ENCODE assay signal across 12 cellular contexts in genomic region chr10:36172574-36172973, GRCh38.
A peak's percentile ranks its signal among the peaks of the same experiment; 100 is the strongest.
DNase-seq lines count a peak whose midpoint lies in the region; ATAC-seq and TF ChIP-seq lines count a peak whose summit lies in the region.
"Had no signal": no experiment of that assay in that cellular context is flagged by ENCODE, and none has a peak within 500 bp of the region (broad histone marks: within the 10 kb centered on the region; RNA-seq: fewer than 3 reads in every experiment).

No MANE protein-coding gene starts in this region.

- DNase-seq in A172 (ENCODE audit: low spot score) (peak; percentile 74), HFFc6 (no peak), astrocyte of the spinal cord (ENCODE audit: low read depth, low spot score) (peak; percentile 87), lung microvascular endothelial cell (ENCODE audit: low read depth in 2 of 2) (peak; percentile 65 to 96), GM13977 (ENCODE audit: low spot score) (no peak), NCI-H2107 treated with DMSO at 0.1 percent for 48 hours (lab: John Stamatoyannopoulos, UW; ENCODE audit: unreplicated experiment) (no peak)
- DNase-seq in activated CD8-positive, alpha-beta T cell treated with anti-CD3 and anti-CD28 coated beads, Interleukin-2, amount 10 ng/mL, durations not matched to agents 7 days and 5 days = no peak
- DNase-seq: ovary, PC-9, substantia nigra, T-helper 9 cell had no signal

- ATAC-seq in GM18858 (IDR thresholded peaks at IDR 0.05; ENCODE audit: unreplicated experiment) = no peak
- ATAC-seq in activated CD8-positive, alpha-beta T cell treated with anti-CD3 and anti-CD28 coated beads, Interleukin-2, amount 10 ng/mL, durations not matched to agents 7 days and 5 days = no peak

- peak overlapping the region; percentile 54 for H3K4me3 Mint-ChIP-seq in HFFc6
- H3K4me3 Mint-ChIP-seq in activated CD8-positive, alpha-beta T cell treated with anti-CD3 and anti-CD28 coated beads, Interleukin-2, amount 10 ng/mL, durations not matched to agents 7 days and 5 days = no peak overlapping the region

- TF ChIP-seq CTCF in HFFc6 (IDR thresholded peaks at IDR 0.05) (no peak), astrocyte of the spinal cord (IDR thresholded peaks at IDR 0.05; ENCODE audit: low read depth, low read length) (no peak), GM13977 (IDR thresholded peaks at IDR 0.05; ENCODE audit: extremely low read depth, insufficient read depth, missing control alignments) (no peak)

- POLR2A ChIA-PET in activated CD8-positive, alpha-beta T cell treated with anti-CD3 and anti-CD28 coated beads, Interleukin-2, amount 10 ng/mL, durations not matched to agents 7 days and 5 days (lab: Charles Lee) = no interaction called here

- in situ Hi-C loops in astrocyte of the spinal cord (cut with HindIII; ENCODE audit: low sequenced_read_pairs) = no loop called here
- in situ Hi-C loops in GM13977 (cut with MboI; ENCODE audit: low pct_unique_long_range_greater_than_20kb, low sequenced_read_pairs, unreplicated experiment) = no loop called here

- no peaks in the 10 kb centered on the region for H3K36me3 Mint-ChIP-seq in HFFc6 (ENCODE audit: low read depth)
- H3K36me3 Mint-ChIP-seq in activated CD8-positive, alpha-beta T cell treated with anti-CD3 and anti-CD28 coated beads, Interleukin-2, amount 10 ng/mL, durations not matched to agents 7 days and 5 days (ENCODE audit: low read depth) = no peaks in the 10 kb centered on the region

- no peaks in the 10 kb centered on the region; the same call in 1 of the 2 replicates for H3K27me3 Mint-ChIP-seq in HFFc6 (ENCODE audit: insufficient read depth)
- H3K27me3 Mint-ChIP-seq in activated CD8-positive, alpha-beta T cell treated with anti-CD3 and anti-CD28 coated beads, Interleukin-2, amount 10 ng/mL, durations not matched to agents 7 days and 5 days (ENCODE audit: low read depth) = no peaks in the 10 kb centered on the region

- no peaks in the 10 kb centered on the region; the same call in 1 of the 2 replicates for H3K9me3 Mint-ChIP-seq in HFFc6
- peaks cover 8% of the 10 kb centered on the region for H3K9me3 Mint-ChIP-seq in activated CD8-positive, alpha-beta T cell treated with anti-CD3 and anti-CD28 coated beads, Interleukin-2, amount 10 ng/mL, durations not matched to agents 7 days and 5 days (ENCODE audit: insufficient read depth)

- no peak overlapping the region for H3K4me3 ChIP-seq in astrocyte of the spinal cord (ENCODE audit: low read depth, low read length)
- H3K4me3 ChIP-seq: ovary, PC-9 had no signal

- H3K4me1 Mint-ChIP-seq in HFFc6 (ENCODE audit: low read depth) = peaks cover 14% of the 10 kb centered on the region
- no peaks in the 10 kb centered on the region for H3K4me1 Mint-ChIP-seq in activated CD8-positive, alpha-beta T cell treated with anti-CD3 and anti-CD28 coated beads, Interleukin-2, amount 10 ng/mL, durations not matched to agents 7 days and 5 days (ENCODE audit: low read depth)

- CTCF ChIA-PET in activated CD8-positive, alpha-beta T cell treated with anti-CD3 and anti-CD28 coated beads, Interleukin-2, amount 10 ng/mL, durations not matched to agents 7 days and 5 days (lab: Charles Lee) = no interaction called here

- H3K27ac Mint-ChIP-seq in HFFc6 = peak overlapping the region; percentile 25; the same call in 1 of the 2 replicates
- H3K27ac Mint-ChIP-seq in activated CD8-positive, alpha-beta T cell treated with anti-CD3 and anti-CD28 coated beads, Interleukin-2, amount 10 ng/mL, durations not matched to agents 7 days and 5 days = no peak overlapping the region

Comparison
In these comparisons a context has a peak if more than half of its experiments do, and no peak if none do; other contexts are left out.
1. DNase-seq: peak in A172 (single experiment), astrocyte of the spinal cord (single experiment) and lung microvascular endothelial cell (2 of 2); none in HFFc6 (single experiment), GM13977 (single experiment), activated CD8-positive, alpha-beta T cell treated with anti-CD3 and anti-CD28 coated beads, Interleukin-2, amount 10 ng/mL, durations not matched to agents 7 days and 5 days (single experiment) and NCI-H2107 treated with DMSO at 0.1 percent for 48 hours (single experiment).